15 cellular contexts compared by ENCODE assay signal in genomic region chr2:202249521-202249850, GRCh38. TPM values are rescaled to one million over a fixed set of nuclear protein-coding genes. Genes with fewer than 3 reads are reported as not detected.
DNase-seq lines count a peak whose midpoint lies in the region; ATAC-seq, FAIRE-seq and TF ChIP-seq lines count a peak whose summit lies in the region.
"Had no signal": no experiment of that assay in that cellular context is flagged by ENCODE, and none has a peak within 500 bp of the region (broad histone marks: within the 10 kb centered on the region; RNA-seq: fewer than 3 reads in every experiment).

No MANE protein-coding gene starts in this region.

- TF ChIP-seq CTCF in IMR-90 (conservative IDR thresholded peaks at IDR 0.05; ENCODE audit: low read depth, low read length) (no peak), mammary epithelial cell (conservative IDR thresholded peaks at IDR 0.05 in 1 of 2, IDR thresholded peaks at IDR 0.05 in 1 of 2; ENCODE audit: extremely low read depth in 1 of 2, insufficient read depth in 1 of 2, low read depth in 1 of 2, low read length in 2 of 2) (no peak), left lung (IDR thresholded peaks at IDR 0.05) (no peak)

- no peak overlapping the region for H3K56ac ChIP-seq in IMR-90 (ENCODE audit: extremely low read depth, insufficient read depth, low read length)

- FAIRE-seq in urothelium cell line (lab: Jason Lieb, UNC): no peak

- H3K14ac ChIP-seq in IMR-90 (replicated peaks; ENCODE audit: low read depth, low read length): no peak overlapping the region

- H2AFZ ChIP-seq in IMR-90 (replicated peaks; ENCODE audit: low read length, poor library complexity): no peak overlapping the region
- H2AFZ ChIP-seq in mammary epithelial cell (ENCODE audit: low read depth, low read length): peak overlapping the region; percentile 62

- no peak overlapping the region for H3K4ac ChIP-seq in IMR-90 (ENCODE audit: low read depth, low read length)

- no peaks in the 10 kb centered on the region for H4K20me1 ChIP-seq in IMR-90 (ENCODE audit: insufficient read depth, low read length)
- H4K20me1 ChIP-seq in mammary epithelial cell (ENCODE audit: insufficient read depth, low read length): no peaks in the 10 kb centered on the region

- H2AK5ac ChIP-seq in IMR-90 (ENCODE audit: low read depth, low read length): no peak overlapping the region

- TF ChIP-seq POLR2A in IMR-90 (IDR thresholded peaks at IDR 0.05; ENCODE audit: low read depth, low read length): no peak

- H2BK120ac ChIP-seq in IMR-90 (ENCODE audit: low read depth, low read length): no peak overlapping the region

- H3K27me3 ChIP-seq in IMR-90 (ENCODE audit: control insufficient read depth, insufficient read depth, low read length) (no peaks in the 10 kb centered on the region), mammary epithelial cell (ENCODE audit: insufficient read depth, low read length) (no peaks in the 10 kb centered on the region), left lung (no peaks in the 10 kb centered on the region)
- H3K27me3 ChIP-seq: Peyer's patch had no signal

- H3K36me3 ChIP-seq in IMR-90 (ENCODE audit: control insufficient read depth, insufficient read depth, low read length) (no peaks in the 10 kb centered on the region), mammary epithelial cell (ENCODE audit: insufficient read depth, low read length) (no peaks in the 10 kb centered on the region), left lung (no peaks in the 10 kb centered on the region)
- H3K36me3 ChIP-seq: Peyer's patch had no signal

- 100% methylated on average over 2 of the region's 4 CpGs; no CpG with 5 or more reads in 1 of the 2 experiments for WGBS in IMR-90 (ENCODE audit: extremely low coverage in 2 of 2, insufficient read length in 1 of 2), 2 experiments
- 0% methylated on average over 2 of the region's 4 CpGs for WGBS in mammary epithelial cell (ENCODE audit: low coverage, missing lambda C conversion rate)

- H3K4me2 ChIP-seq in IMR-90 (ENCODE audit: low read depth, low read length) (no peak overlapping the region), mammary epithelial cell (ENCODE audit: insufficient read depth, low read depth, low read length) (peak overlapping the region; percentile 57)

- H4K5ac ChIP-seq in IMR-90 (ENCODE audit: low read depth, low read length): no peak overlapping the region

- no peak overlapping the region for H4K91ac ChIP-seq in IMR-90 (ENCODE audit: insufficient read depth, low read depth, low read length)

- dilution Hi-C loops in IMR-90 (cut with HindIII; ENCODE audit: low sequenced_read_pairs, unreplicated experiment) (no loop called here), mammary epithelial cell (cut with HindIII; ENCODE audit: low sequenced_read_pairs) (no loop called here)

- intact Hi-C loops in IMR-90 (cut with micrococcal nuclease) (no loop called here), mammary epithelial cell (cut with micrococcal nuclease) (loop anchor here (1.0 kb wide), 1 partner anchor 16 kb away; the partner anchor contains the start of gene NOP58), left lung (cut with DNase I) (no loop called here)

- H3K79me1 ChIP-seq in IMR-90 (ENCODE audit: low read depth in 1 of 2, low read length in 2 of 2): no peaks in the 10 kb centered on the region

- no peak overlapping the region for H3K18ac ChIP-seq in IMR-90 (ENCODE audit: low read depth, low read length)

- no peak overlapping the region for H3K23ac ChIP-seq in IMR-90 (ENCODE audit: low read depth, low read length)

- no TSS peak for BruUV-seq in IMR-90 (replicated peaks; lab: Mats Ljungman, UMichigan)
- BruUV-seq in mammary epithelial cell (replicated peaks; lab: Mats Ljungman, UMichigan): no TSS peak

- H3K9me3 ChIP-seq in IMR-90 (ENCODE audit: control insufficient read depth, insufficient read depth, low read length) (peaks cover 1% of the 10 kb centered on the region; the same call in 1 of the 2 replicates), mammary epithelial cell (replicated peaks; ENCODE audit: insufficient read depth, low read length) (no peaks in the 10 kb centered on the region), left lung (no peaks in the 10 kb centered on the region)
- H3K9me3 ChIP-seq: Peyer's patch had no signal

- H3K79me2 ChIP-seq in mammary epithelial cell (ENCODE audit: insufficient read depth, low read length): no peaks in the 10 kb centered on the region

- no peak overlapping the region for H4K8ac ChIP-seq in IMR-90 (ENCODE audit: low read depth in 2 of 2, low read length in 2 of 2)

- H2BK5ac ChIP-seq in IMR-90 (ENCODE audit: low read depth, low read length, poor library complexity, severe bottlenecking): no peak overlapping the region

- no peaks in the 10 kb centered on the region; the same call in 1 of the 2 replicates for H3K4me1 ChIP-seq in IMR-90 (ENCODE audit: control insufficient read depth, insufficient read depth, low read length)
- peaks cover 6% of the 10 kb centered on the region for H3K4me1 ChIP-seq in mammary epithelial cell (ENCODE audit: insufficient read depth, low read length)
- no peaks in the 10 kb centered on the region for H3K4me1 ChIP-seq in left lung
- H3K4me1 ChIP-seq: Peyer's patch had no signal

- H3K4me3 ChIP-seq in IMR-90 (ENCODE audit: insufficient read depth, low read depth, low read length) (no peak overlapping the region), mammary epithelial cell (replicated peaks in 1 of 3; ENCODE audit: insufficient read depth in 1 of 3, low read depth in 2 of 3, low read length in 3 of 3) (no peak overlapping the region), left lung (no peak overlapping the region)
- H3K4me3 ChIP-seq: Peyer's patch had no signal

- CTCF ChIA-PET in IMR-90 (lab: Yijun Ruan, JAX): no interaction called here
- CTCF ChIA-PET in mammary epithelial cell (lab: Charles Lee; ENCODE audit: low non-redundant PET): no interaction called here

- DNase-seq in Caki2 (ENCODE audit: low read depth) (peak; percentile 61), IMR-90 (peak; percentile 22), mammary epithelial cell (peak; percentile 89), left lung (no peak), NCI-H82 (lab: John Stamatoyannopoulos, UW) (no peak), urothelium cell line (ENCODE audit: low spot score) (no peak)
- no peak for DNase-seq in stimulated activated naive CD4-positive, alpha-beta T cell (lab: John Stamatoyannopoulos, UW)
- DNase-seq: activated CD4-positive, alpha-beta T cell treated with anti-CD3 and anti-CD28 coated beads for 36 hours; activated T-cell treated with anti-CD3 and anti-CD28 coated beads, Interleukin-2, amount 50 U/mL, for 24 hours; immature natural killer cell; NCI-H1092 treated with DMSO at 0.1 percent for 48 hours; Peyer's patch; stimulated activated CD4-positive, alpha-beta T cell treated with anti-CD3 and anti-CD28 coated beads, Interleukin-15, amount 100 ng/mL, for 24 hours; T-helper 2 cell had no signal

- H3K9ac ChIP-seq in IMR-90 (ENCODE audit: low read depth, low read length): no peak overlapping the region
- peak overlapping the region; percentile 36 for H3K9ac ChIP-seq in mammary epithelial cell (ENCODE audit: insufficient read depth, low read length)

- H3K9me1 ChIP-seq in IMR-90 (ENCODE audit: insufficient read depth, low read length): no peaks in the 10 kb centered on the region

- no peak overlapping the region for H2BK15ac ChIP-seq in IMR-90 (ENCODE audit: low read depth, low read length)

- in situ Hi-C loops in Caki2 (cut with HindIII; ENCODE audit: low pct_unique_long_range_greater_than_20kb, low sequenced_read_pairs): no loop called here
- in situ Hi-C loops in IMR-90 (cut with MboI; ENCODE audit: low sequenced_read_pairs): no loop called here
- in situ Hi-C loops in mammary epithelial cell (cut with MboI; ENCODE audit: low sequenced_read_pairs in 2 of 2): no loop called here

- ATAC-seq in IMR-90 (ENCODE audit: low read depth): no peak
- ATAC-seq in left lung: peak; percentile 50
- no peak for ATAC-seq in HG02610 (IDR thresholded peaks at IDR 0.05; ENCODE audit: unreplicated experiment)
- ATAC-seq: activated CD4-positive, alpha-beta T cell treated with anti-CD3 and anti-CD28 coated beads for 36 hours had no signal

- H2BK20ac ChIP-seq in IMR-90 (ENCODE audit: low read depth, low read length): no peak overlapping the region

- H3K27ac ChIP-seq in IMR-90 (ENCODE audit: insufficient read depth, low read length) (no peak overlapping the region), mammary epithelial cell (ENCODE audit: insufficient read depth, low read depth, low read length) (peak overlapping the region; percentile 50), left lung (no peak overlapping the region)
- H3K27ac ChIP-seq: Peyer's patch had no signal

- POLR2A ChIA-PET in IMR-90 (lab: Charles Lee; ENCODE audit: unreplicated experiment): no interaction called here

- no peak for TF ChIP-seq RAD21 in IMR-90 (IDR thresholded peaks at IDR 0.05; ENCODE audit: low read length)

- no peak overlapping the region for H2AK9ac ChIP-seq in IMR-90 (replicated peaks; ENCODE audit: low read depth, low read length, poor library complexity)

TF ChIP-seq in IMR-90, 13 proteins besides CTCF, POLR2A, EP300 and RAD21 (continues in another document):
- no peak for TF ChIP-seq CHD1 (IDR thresholded peaks at IDR 0.05; ENCODE audit: low read depth, low read length)
- TF ChIP-seq MAZ (IDR thresholded peaks at IDR 0.05; ENCODE audit: borderline replicate concordance, low read depth, low read length): no peak
- no peak for TF ChIP-seq MXI1 (IDR thresholded peaks at IDR 0.05; ENCODE audit: borderline replicate concordance, low read depth, low read length)
- TF ChIP-seq BHLHE40 (IDR thresholded peaks at IDR 0.05; ENCODE audit: low read depth, low read length): no peak

RNA-seq across cellular contexts. Expression of gene SUMO1, which starts 11.1 kb away (rescaled TPM):
- total RNA-seq in Caki2 (2014; rRNA removed; shearing (Covaris generic); ENCODE audit: low replicate concordance): 256 and 266 TPM in 2 replicates
- total RNA-seq in IMR-90 (2012; rRNA removed) (90.0 and 158 TPM in 2 replicates), mammary epithelial cell (10 to 100 TPM; 95.5 to 98.1 TPM), left lung (10 to 100 TPM; 73.7 to 91.6 TPM)
- polyA plus RNA-seq in IMR-90 (2012; rRNA removed) (57.0 and 72.3 TPM in 2 replicates), mammary epithelial cell (70.9 TPM)
- polyA plus RNA-seq in IMR-90 (2012; cell fraction: cytosol; rRNA removed): 8.1 and 9.0 TPM in 2 replicates
- polyA plus RNA-seq in IMR-90 (2012; cell fraction: nucleus; rRNA removed; ENCODE audit: low replicate concordance): 2.0 and 14.4 TPM in 2 replicates
- 78.4 TPM for polyA minus RNA-seq in mammary epithelial cell

RNA-seq across cellular contexts. Expression of gene NOP58, which starts 16.1 kb away (rescaled TPM):
- total RNA-seq in Caki2 (2014; rRNA removed; shearing (Covaris generic); ENCODE audit: low replicate concordance): 34.1 and 50.4 TPM in 2 replicates
- total RNA-seq in IMR-90 (2012; rRNA removed) (45.3 and 117 TPM in 2 replicates), mammary epithelial cell (10 to 100 TPM; 50.3 to 98.9 TPM), left lung (10 to 100 TPM; 35.3 to 61.4 TPM)
- polyA plus RNA-seq in IMR-90 (2012; rRNA removed) (37.6 and 54.0 TPM in 2 replicates), mammary epithelial cell (51.7 TPM)
- 10.1 and 32.8 TPM in 2 replicates for polyA plus RNA-seq in IMR-90 (2012; cell fraction: cytosol; rRNA removed)
- 15.1 and 62.6 TPM in 2 replicates for polyA plus RNA-seq in IMR-90 (2012; cell fraction: nucleus; rRNA removed; ENCODE audit: low replicate concordance)
- polyA minus RNA-seq in mammary epithelial cell: 43.2 TPM

Comparison
In these comparisons a context has a peak if more than half of its experiments do, and no peak if none do; other contexts are left out.
1. DNase-seq: peak in Caki2 (single experiment), IMR-90 (single experiment) and mammary epithelial cell (single experiment); none in left lung (0 of 2), NCI-H82 (single experiment), urothelium cell line (single experiment) and stimulated activated naive CD4-positive, alpha-beta T cell (0 of 6).